Comparison of ENCODE assay signal across 9 cellular contexts in the genomic region with DNA sequence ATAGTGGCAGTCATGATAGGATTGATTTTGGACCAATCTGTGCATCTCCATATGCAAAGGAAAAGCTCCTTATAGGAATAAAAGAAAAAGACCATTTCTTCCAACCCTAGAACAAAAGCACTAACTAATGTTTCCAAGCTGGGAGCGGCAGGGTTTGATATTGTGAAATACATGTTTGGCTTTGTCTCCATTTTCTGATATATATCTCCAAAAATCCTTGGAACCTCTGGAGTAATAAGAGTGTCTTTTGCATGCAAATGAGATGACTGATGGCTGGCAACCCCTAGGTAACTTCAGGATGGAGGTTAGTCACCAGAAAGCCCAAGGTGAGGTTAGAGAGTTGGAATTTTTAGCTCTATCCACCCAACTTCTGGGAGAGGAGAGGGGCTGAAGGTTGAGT. TPM values are rescaled to one million over a fixed set of nuclear protein-coding genes. Genes with fewer than 3 reads are reported as not detected.
"Had no signal": no experiment of that assay in that cellular context is flagged by ENCODE, and none has a peak within 500 bp of the region (broad histone marks: within the 10 kb centered on the region; RNA-seq: fewer than 3 reads in every experiment).

No MANE protein-coding gene starts in this region.

- H3K27ac Mint-ChIP-seq: GM23338, H9 had no signal

- H3K4me2 ChIP-seq: GM23338 had no signal

- H3K4me3 Mint-ChIP-seq: GM23338, H9 had no signal

- H2AFZ ChIP-seq: GM23338 had no signal

- DNase-seq: H9, HCEC 1CT, KG1 had no signal

- H3K4me1 Mint-ChIP-seq: H9 had no signal

- ATAC-seq: GM23338, K562 had no signal

- FAIRE-seq: H1, H54, HTR-8/SVneo, K562 had no signal

- H3K4me3 ChIP-seq: GM23338, K562 had no signal

RNA-seq across cellular contexts. Expression of gene RTP2, which starts 15.5 kb away (rescaled TPM):
- total RNA-seq: GM23338, H1, H9, HT-29, K562 had no signal
- polyA plus RNA-seq: GM23338, H1, K562 had no signal

RNA-seq across cellular contexts. Expression of gene SST, which starts 16.7 kb away (rescaled TPM):
- total RNA-seq: GM23338, H1, H9, HT-29, K562 had no signal
- polyA plus RNA-seq: K562 had no signal
